Comparison of ENCODE assay signal across 10 cellular contexts in genomic region chr1:179554394-179554793, GRCh38. TPM values are rescaled to one million over a fixed set of nuclear protein-coding genes. Genes with fewer than 3 reads are reported as not detected.
"Had no signal": no experiment of that assay in that cellular context is flagged by ENCODE, and none has a peak within 500 bp of the region (broad histone marks: within the 10 kb centered on the region; RNA-seq: fewer than 3 reads in every experiment).

No MANE protein-coding gene starts in this region.

- H3K4me1 ChIP-seq: HAP-1 had no signal

- H3K9me3 Mint-ChIP-seq: HFFc6 had no signal

- H3K9ac ChIP-seq: KMS-11 had no signal

- H3K4me2 ChIP-seq: KMS-11 had no signal

- DNase-seq: GOT3, HFFc6, KBM-7 had no signal

- H3K36me3 ChIP-seq: HAP-1 had no signal

- ATAC-seq: HCT116, HepG2 had no signal

- H3K9me3 ChIP-seq: HAP-1 had no signal

- H3K27ac ChIP-seq: HL-60, KMS-11 had no signal

- H3K4me3 Mint-ChIP-seq: HFFc6, IgD-negative memory B cell had no signal

- H3K27ac Mint-ChIP-seq: HFFc6, IgD-negative memory B cell had no signal

- H3K36me3 Mint-ChIP-seq: IgD-negative memory B cell had no signal

- H3K4me3 ChIP-seq: HAP-1 had no signal

RNA-seq across cellular contexts. Expression of gene NPHS2, which starts 21.4 kb away (rescaled TPM):
- total RNA-seq: HepG2, HFFc6, HT1080 had no signal
- polyA plus RNA-seq: HepG2, IgD-negative memory B cell had no signal

RNA-seq across cellular contexts. Expression of gene TDRD5, which starts 37.2 kb away (rescaled TPM):
- total RNA-seq: HepG2, HFFc6, HT1080 had no signal
- polyA plus RNA-seq: HepG2, IgD-negative memory B cell had no signal
